8 cellular contexts compared by ENCODE assay signal in genomic region chr2:18749912-18750526, GRCh38.
DNase-seq lines count a peak whose midpoint lies in the region; ATAC-seq, FAIRE-seq and TF ChIP-seq lines count a peak whose summit lies in the region.

No MANE protein-coding gene starts in this region.

- POLR2A ChIA-PET in activated CD4-positive, alpha-beta memory T cell treated with anti-CD3 and anti-CD28 coated beads for 36 hours (lab: Charles Lee) = no interaction called here

- no peak overlapping the region for H3K27ac ChIP-seq in prostate gland

- no peaks in the 10 kb centered on the region for H3K27me3 ChIP-seq in prostate gland (replicated peaks; ENCODE audit: insufficient read depth)

- DNase-seq in Ammon's horn (ENCODE audit: low spot score) = peak; percentile 76
- peak; percentile 67 for DNase-seq in NCI-H460 (ENCODE audit: extremely low read depth, low read depth)
- peak; percentile 44 for DNase-seq in activated CD4-positive, alpha-beta memory T cell treated with anti-CD3 and anti-CD28 coated beads for 36 hours
- DNase-seq in frontal cortex (ENCODE audit: low spot score in 2 of 2) = peak; percentile 5 to 10
- DNase-seq in prostate gland (ENCODE audit: low spot score) = peak; percentile 67

- H3K9me3 Mint-ChIP-seq in activated CD4-positive, alpha-beta memory T cell treated with anti-CD3 and anti-CD28 coated beads for 36 hours = no peaks in the 10 kb centered on the region

- no peak overlapping the region for H3K27ac Mint-ChIP-seq in activated CD4-positive, alpha-beta memory T cell treated with anti-CD3 and anti-CD28 coated beads for 36 hours

- no peaks in the 10 kb centered on the region for H3K36me3 Mint-ChIP-seq in activated CD4-positive, alpha-beta memory T cell treated with anti-CD3 and anti-CD28 coated beads for 36 hours

- peak; percentile 39 to 88 (median 81) for TF ChIP-seq CTCF in prostate gland (IDR thresholded peaks at IDR 0.05)

- no peak for TF ChIP-seq POLR2A in prostate gland (IDR thresholded peaks at IDR 0.05)

- H3K4me1 Mint-ChIP-seq in activated CD4-positive, alpha-beta memory T cell treated with anti-CD3 and anti-CD28 coated beads for 36 hours (ENCODE audit: low read depth) = no peaks in the 10 kb centered on the region

- H3K4me1 ChIP-seq in prostate gland (replicated peaks) = no peaks in the 10 kb centered on the region

- no peaks in the 10 kb centered on the region for H3K36me3 ChIP-seq in prostate gland

- WGBS in prostate gland = 3% methylated on average over 2 of the region's 2 CpGs

- H3K4me3 ChIP-seq in prostate gland = no peak overlapping the region

- intact Hi-C loops in activated CD4-positive, alpha-beta memory T cell treated with anti-CD3 and anti-CD28 coated beads for 36 hours (cut with micrococcal nuclease) = loop anchor here (1.0 to 2.0 kb wide), 3 partner anchors 229 to 1113 kb away; no protein-coding TSS in a partner anchor
- intact Hi-C loops in prostate gland (cut with DNase I) = loop anchor here (2.0 to 10.0 kb wide), 5 partner anchors 145 to 1112 kb away; no protein-coding TSS in a partner anchor

- CTCF ChIA-PET in activated CD4-positive, alpha-beta memory T cell treated with anti-CD3 and anti-CD28 coated beads for 36 hours (lab: Charles Lee) = interaction anchor here (0.6 to 2.2 kb wide), 8 partner anchors 19 to 1116 kb away, joined by 3 to 9 read pairs (median 4); no protein-coding TSS in a partner anchor

- no peaks in the 10 kb centered on the region for H3K27me3 Mint-ChIP-seq in activated CD4-positive, alpha-beta memory T cell treated with anti-CD3 and anti-CD28 coated beads for 36 hours

- no peak overlapping the region for H3K4me3 Mint-ChIP-seq in activated CD4-positive, alpha-beta memory T cell treated with anti-CD3 and anti-CD28 coated beads for 36 hours

- no peaks in the 10 kb centered on the region for H3K9me3 ChIP-seq in prostate gland

- peak; percentile 60 for ATAC-seq in GM19395 (IDR thresholded peaks at IDR 0.05; ENCODE audit: unreplicated experiment)
- ATAC-seq in HG03571 (IDR thresholded peaks at IDR 0.05; ENCODE audit: unreplicated experiment) = no peak
- ATAC-seq in GM21619 (IDR thresholded peaks at IDR 0.05; ENCODE audit: unreplicated experiment) = no peak

- FAIRE-seq in frontal cortex (lab: Jason Lieb, UNC) = peak; percentile 96

Comparison
In these comparisons a context has a peak if more than half of its experiments do, and no peak if none do; other contexts are left out.
1. DNase-seq: peak in every context shown above with its lines; median percentile 76 in Ammon's horn; 67 in NCI-H460; 67 in prostate gland; 44 in activated CD4-positive, alpha-beta memory T cell treated with anti-CD3 and anti-CD28 coated beads for 36 hours; 8 in frontal cortex.